ENCODE assay signal across 19 cellular contexts in the genomic region with DNA sequence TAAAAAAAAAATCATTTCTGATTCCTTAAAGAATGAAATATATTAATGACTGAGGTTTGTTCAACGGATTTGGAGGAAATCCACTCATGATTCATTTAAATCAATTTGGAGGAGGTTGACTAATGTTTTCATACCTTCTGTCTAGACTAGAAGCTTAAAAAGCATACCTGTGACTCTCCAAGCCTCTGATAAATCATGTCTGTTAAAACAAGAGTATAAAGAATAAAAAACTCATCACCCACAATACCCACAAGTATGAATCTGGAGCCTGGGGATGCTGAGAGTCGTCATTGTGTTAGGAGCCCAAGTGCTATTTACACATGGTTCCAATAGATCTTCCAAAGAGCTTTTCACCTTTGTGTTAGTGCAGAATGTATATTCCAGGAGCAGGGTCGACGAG.
"Had no signal": no experiment of that assay in that cellular context is flagged by ENCODE, and none has a peak within 500 bp of the region (broad histone marks: within the 10 kb centered on the region; RNA-seq: fewer than 3 reads in every experiment).

No MANE protein-coding gene starts in this region.

- ATAC-seq: effector memory CD8-positive, alpha-beta T cell; heart left ventricle; naive thymus-derived CD4-positive, alpha-beta T cell; pancreas; right cardiac atrium; stimulated activated effector memory CD8-positive, alpha-beta T cell treated with anti-CD3 and anti-CD28 coated beads, Interleukin-12 subunit alpha, Interleukin-12 subunit beta, amount 100 ng/mL, for 72 hours; stimulated activated naive CD8-positive, alpha-beta T cell treated with anti-CD3 and anti-CD28 coated beads, Interleukin-15, Interleukin-2, amounts not matched to agents 100 U/mL and 50 U/mL, for 24 hours had no signal

- H3K27me3 ChIP-seq: heart left ventricle, pancreas, suprapubic skin, thyroid gland, uterus had no signal

- H3K9me3 ChIP-seq: pancreas, suprapubic skin, thyroid gland, uterus had no signal

- H3K4me3 ChIP-seq: heart left ventricle, pancreas, suprapubic skin, thyroid gland, uterus had no signal

- H3K36me3 ChIP-seq: heart left ventricle, pancreas, suprapubic skin, thyroid gland, uterus had no signal

- H3K27ac ChIP-seq: heart left ventricle, pancreas, suprapubic skin, thyroid gland, uterus had no signal

- DNase-seq: effector memory CD8-positive, alpha-beta T cell; erythroblast; foreskin melanocyte; heart left ventricle; hippocampal formation; kidney glomerular epithelial cell; naive thymus-derived CD4-positive, alpha-beta T cell; nucleus accumbens; pancreas; right cardiac atrium; small intestine; stimulated activated CD4-positive, alpha-beta T cell treated with anti-CD3 and anti-CD28 coated beads, Interleukin-4, amount 100 ng/mL, for 1 hour; stimulated activated CD8-positive, alpha-beta memory T cell treated with anti-CD3 and anti-CD28 coated beads, Interleukin-4, amount 100 ng/mL, for 48 hours; stimulated activated naive CD8-positive, alpha-beta T cell treated with anti-CD3 and anti-CD28 coated beads, Interleukin-15, Interleukin-2, amounts not matched to agents 100 U/mL and 50 U/mL, for 24 hours; thyroid gland; uterus had no signal

- FAIRE-seq: colon, pancreas, small intestine had no signal

- H3K4me1 ChIP-seq: heart left ventricle, pancreas, suprapubic skin, thyroid gland, uterus had no signal
